ENCODE assay signal across 11 cellular contexts in the genomic region with DNA sequence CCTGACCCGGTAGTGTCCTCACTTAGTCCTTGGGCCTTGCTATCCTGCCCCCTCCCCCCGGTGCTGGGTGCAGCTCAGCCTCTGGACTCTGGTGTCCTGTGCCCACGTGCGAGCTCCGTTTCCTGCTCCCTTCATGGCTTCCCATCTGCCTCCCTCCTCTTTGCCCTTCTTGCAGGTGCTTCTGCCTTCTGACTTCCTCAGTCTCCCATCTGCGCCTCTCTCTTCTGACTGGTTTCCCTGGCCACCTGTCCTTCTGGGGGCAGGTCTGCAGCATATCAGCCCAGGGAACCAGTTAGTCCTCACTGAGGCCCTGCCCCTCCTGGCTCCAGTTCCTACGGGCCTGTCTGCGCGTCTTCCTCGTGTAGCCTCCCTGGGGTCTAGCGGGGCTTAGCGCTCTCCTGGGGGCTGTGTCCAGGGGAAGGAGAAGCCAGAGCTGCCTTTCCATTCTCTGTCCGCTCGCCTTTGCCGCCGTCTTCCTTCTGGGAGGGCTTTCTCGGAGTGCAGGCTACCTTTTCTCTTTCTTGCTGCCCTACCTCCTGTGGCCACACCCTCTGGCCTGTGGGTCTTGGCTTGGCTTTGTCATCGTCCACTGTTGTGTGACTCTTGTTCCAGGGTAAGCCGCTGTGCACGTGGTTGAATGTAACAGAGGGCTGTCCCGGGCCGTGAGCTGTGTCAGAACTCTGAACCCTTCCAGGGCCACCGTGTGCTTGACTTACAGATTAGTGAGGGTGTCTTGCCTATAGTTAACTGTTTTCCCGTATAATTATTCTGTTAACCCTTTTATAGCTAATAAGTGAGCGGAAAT. TPM values are rescaled to one million over a fixed set of nuclear protein-coding genes. Genes with fewer than 3 reads are reported as not detected.
DNase-seq lines count a peak whose midpoint lies in the region; ATAC-seq and TF ChIP-seq lines count a peak whose summit lies in the region.
"Had no signal": no experiment of that assay in that cellular context is flagged by ENCODE, and none has a peak within 500 bp of the region (broad histone marks: within the 10 kb centered on the region; RNA-seq: fewer than 3 reads in every experiment).

No MANE protein-coding gene starts in this region.

- intact Hi-C loops in Right ventricle myocardium inferior (cut with DNase I): loop anchor here (2.0 kb wide), 1 partner anchor 24 kb away; no protein-coding TSS in a partner anchor
- intact Hi-C loops in cardiac septum (cut with DNase I): no loop called here
- intact Hi-C loops in upper lobe of right lung (cut with DNase I): no loop called here

- H3K36me3 ChIP-seq in duodenal mucosa (ENCODE audit: control insufficient read depth in 1 of 2, insufficient read depth in 2 of 2, low read length in 2 of 2) (peaks cover 0 to 17% of the 10 kb centered on the region in 2 donors), upper lobe of right lung (no peaks in the 10 kb centered on the region)
- H3K36me3 ChIP-seq: MG63 had no signal

- H3K9ac ChIP-seq in duodenal mucosa (ENCODE audit: low read depth in 1 of 2, low read length in 2 of 2): peak overlapping the region; percentile 1 to 10

- peak overlapping the region; percentile 41 for H3K27ac ChIP-seq in duodenal mucosa (ENCODE audit: low read depth, low read length)
- no peak overlapping the region for H3K27ac ChIP-seq in upper lobe of right lung

- DNase-seq in Right ventricle myocardium inferior (ENCODE audit: missing footprints) (no peak), cardiac septum (ENCODE audit: low spot score) (no peak), mesothelial cell of epicardium (ENCODE audit: low spot score in 2 of 2, unreplicated experiment in 2 of 2) (no peak), upper lobe of right lung (peak; percentile 64), H4 (ENCODE audit: low spot score) (no peak)
- DNase-seq: activated effector memory CD4-positive, alpha-beta T cell treated with Interleukin-2 at 50 U/mL for 16 hours; AML-193; MG63 had no signal

- H3K27me3 ChIP-seq in duodenal mucosa (ENCODE audit: control insufficient read depth in 1 of 2, insufficient read depth in 2 of 2, low read length in 2 of 2) (no peaks in the 10 kb centered on the region), upper lobe of right lung (no peaks in the 10 kb centered on the region)
- H3K27me3 ChIP-seq: MG63 had no signal

- H3K9me3 ChIP-seq in duodenal mucosa (ENCODE audit: control insufficient read depth in 1 of 2, low read length in 2 of 2): no peaks in the 10 kb centered on the region
- H3K9me3 ChIP-seq in upper lobe of right lung: no peaks in the 10 kb centered on the region
- H3K9me3 ChIP-seq: MG63 had no signal

- peaks cover 17% of the 10 kb centered on the region for H3K36me3 Mint-ChIP-seq in mesothelial cell of epicardium

- peak; percentile 57 for ATAC-seq in Right ventricle myocardium inferior
- peak; percentile 53 for ATAC-seq in upper lobe of right lung
- no peak for ATAC-seq in GM18517 (IDR thresholded peaks at IDR 0.05; ENCODE audit: unreplicated experiment)
- no peak for ATAC-seq in HG02678 (IDR thresholded peaks at IDR 0.05; ENCODE audit: unreplicated experiment)

- peak overlapping the region; percentile 60 for H3K27ac Mint-ChIP-seq in mesothelial cell of epicardium

- H3K4me3 ChIP-seq in duodenal mucosa (ENCODE audit: low read depth in 1 of 2, low read length in 2 of 2): peak overlapping the region in 1 of 2 donors; percentile 16
- H3K4me3 ChIP-seq in upper lobe of right lung: no peak overlapping the region
- H3K4me3 ChIP-seq: MG63 had no signal

- no peaks in the 10 kb centered on the region for H3K27me3 Mint-ChIP-seq in mesothelial cell of epicardium (ENCODE audit: low read depth)

- H3K4me3 Mint-ChIP-seq in mesothelial cell of epicardium: no peak overlapping the region

- peaks cover 55% of the 10 kb centered on the region for H3K4me1 Mint-ChIP-seq in mesothelial cell of epicardium

- TF ChIP-seq CTCF in mesothelial cell of epicardium (IDR thresholded peaks at IDR 0.05; ENCODE audit: unreplicated experiment): no peak
- no peak for TF ChIP-seq CTCF in upper lobe of right lung (IDR thresholded peaks at IDR 0.05)

- no peaks in the 10 kb centered on the region for H3K9me3 Mint-ChIP-seq in mesothelial cell of epicardium

- H3K4me1 ChIP-seq in duodenal mucosa (ENCODE audit: control insufficient read depth in 1 of 2, insufficient read depth in 2 of 2, low read length in 2 of 2) (peaks cover 18 to 21% of the 10 kb centered on the region in 2 donors), upper lobe of right lung (peaks cover 31% of the 10 kb centered on the region)

RNA-seq across cellular contexts. Expression of gene EHMT1, which starts 51.8 kb away (rescaled TPM):
- total RNA-seq in Right ventricle myocardium inferior (30.5 TPM), cardiac septum (39.8 TPM), mesothelial cell of epicardium (133 to 147 TPM (median 136 TPM) in 3 replicates), upper lobe of right lung (82.7 TPM)
- total RNA-seq in H4 (2014; rRNA removed; shearing (Covaris generic)): 18.6 and 19.5 TPM in 2 replicates

Comparison
In these comparisons a context has a peak if more than half of its experiments do, and no peak if none do; other contexts are left out.
1. ATAC-seq: peak in Right ventricle myocardium inferior (single experiment) and upper lobe of right lung (single experiment); none in GM18517 (single experiment) and HG02678 (single experiment).